21 cellular contexts compared by ENCODE assay signal in the genomic region with DNA sequence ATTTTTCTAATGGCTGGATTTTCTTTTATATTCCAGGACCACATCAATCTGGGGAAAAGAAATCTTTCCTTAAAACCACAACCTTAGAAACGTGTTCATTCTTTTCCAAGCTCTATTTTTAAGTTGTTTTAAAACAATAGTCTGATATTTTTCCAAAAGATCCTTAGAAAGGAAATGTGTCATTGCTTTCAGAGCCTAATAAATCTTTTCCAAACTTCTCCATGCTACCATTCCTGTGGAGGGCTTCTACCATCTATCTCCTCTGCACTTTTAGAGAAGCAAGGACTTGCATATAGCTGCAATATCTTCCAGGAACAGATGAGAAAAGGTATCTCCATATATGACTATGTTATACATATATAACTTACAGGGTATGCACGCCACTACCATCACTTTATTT.
"Had no signal": no experiment of that assay in that cellular context is flagged by ENCODE, and none has a peak within 500 bp of the region (broad histone marks: within the 10 kb centered on the region; RNA-seq: fewer than 3 reads in every experiment).

No MANE protein-coding gene starts in this region.

- H3K27ac ChIP-seq: epithelial cell of prostate, esophagus muscularis mucosa, hepatocyte, spleen, tibial artery, upper lobe of left lung, uterus had no signal

- H3K36me3 ChIP-seq: esophagus muscularis mucosa, tibial artery, upper lobe of left lung, uterus had no signal

- H3K27me3 ChIP-seq: esophagus muscularis mucosa, hepatocyte, spleen, tibial artery, upper lobe of left lung, uterus had no signal

- H3K9me3 ChIP-seq: upper lobe of left lung had no signal

- DNase-seq: cortex of kidney; effector memory CD4-positive, alpha-beta T cell; foreskin melanocyte; head of caudate nucleus; kidney; left colon; mucosa of descending colon; naive thymus-derived CD8-positive, alpha-beta T cell; posterior cingulate gyrus; spleen; stimulated activated CD4-positive, alpha-beta T cell treated with anti-CD3 and anti-CD28 coated beads, Interleukin-15, amount 100 ng/mL, for 24 hours; stimulated activated CD4-positive, alpha-beta T cell treated with anti-CD3 and anti-CD28 coated beads, Interleukin-1b, Interleukin-23, amount 100 ng/mL, for 48 hours; stimulated activated CD4-positive, alpha-beta T cell treated with anti-CD3 and anti-CD28 coated beads, Interleukin-4, amount 100 ng/mL, for 24 hours; tibial artery; upper lobe of left lung; uterus had no signal

- H2AFZ ChIP-seq: hepatocyte had no signal

- ATAC-seq: left colon; mucosa of descending colon; naive thymus-derived CD8-positive, alpha-beta T cell; sciatic nerve; stimulated activated memory B cell treated with anti-CD40 and anti-IgM and Interleukin-4, amounts not matched to agents 10 μg/mL and 1 μg/mL and 100 μg/mL, for 72 hours had no signal

- H3K4me1 ChIP-seq: uterus had no signal

- H3K4me2 ChIP-seq: hepatocyte had no signal

- H3K4me3 ChIP-seq: esophagus muscularis mucosa, hepatocyte, mucosa of descending colon, spleen, tibial artery, upper lobe of left lung, uterus had no signal
